30 cellular contexts compared by ENCODE assay signal in genomic region chr9:86470326-86470725, GRCh38.
DNase-seq lines count a peak whose midpoint lies in the region; ATAC-seq, FAIRE-seq and TF ChIP-seq lines count a peak whose summit lies in the region.
"Had no signal": no experiment of that assay in that cellular context is flagged by ENCODE, and none has a peak within 500 bp of the region (broad histone marks: within the 10 kb centered on the region; RNA-seq: fewer than 3 reads in every experiment).

No MANE protein-coding gene starts in this region.

- TF ChIP-seq CTCF in AG10803 (conservative IDR thresholded peaks at IDR 0.05; ENCODE audit: low read length), result no peak
- TF ChIP-seq CTCF in fibroblast of lung (conservative IDR thresholded peaks at IDR 0.05 in 1 of 2, IDR thresholded peaks at IDR 0.05 in 1 of 2; ENCODE audit: low read depth in 1 of 2, low read length in 2 of 2), result no peak
- TF ChIP-seq CTCF in pancreas (IDR thresholded peaks at IDR 0.05), result no peak

- no peaks in the 10 kb centered on the region for H3K36me3 Mint-ChIP-seq in activated naive CD4-positive, alpha-beta T cell treated with anti-CD3 and anti-CD28 coated beads, Interleukin-2, amount 50 U/mL, for 72 hours
- H3K36me3 Mint-ChIP-seq: activated CD4-positive, alpha-beta memory T cell treated with anti-CD3 and anti-CD28 coated beads for 36 hours had no signal

- no peak overlapping the region for H3K9ac ChIP-seq in fibroblast of lung (ENCODE audit: insufficient read depth, low read length)

- no peak overlapping the region for H3K4me2 ChIP-seq in fibroblast of lung (ENCODE audit: extremely low read depth, insufficient read depth, low read length)

- no peaks in the 10 kb centered on the region for H4K20me1 ChIP-seq in fibroblast of lung (ENCODE audit: control insufficient read depth, extremely low read depth, insufficient read depth, low read length)

- H3K9me3 Mint-ChIP-seq in activated naive CD4-positive, alpha-beta T cell treated with anti-CD3 and anti-CD28 coated beads, Interleukin-2, amount 50 U/mL, for 72 hours, result no peaks in the 10 kb centered on the region
- H3K9me3 Mint-ChIP-seq: activated CD4-positive, alpha-beta memory T cell treated with anti-CD3 and anti-CD28 coated beads for 36 hours; activated T-cell treated with anti-CD3 and anti-CD28 coated beads, Interleukin-2, amount 50 U/mL, for 72 hours; effector memory CD8-positive, alpha-beta T cell; nephron progenitor cell; T-helper 2 cell treated with Interferon-gamma antibody and Interleukin-4, amounts not matched to agents 5 μg/mL and 100 μg/mL, for 36 hours had no signal

- DNase-seq in AG10803 (ENCODE audit: low read depth), result peak; percentile 86
- peak; percentile 43 for DNase-seq in amniotic epithelial cell (ENCODE audit: low read depth)
- DNase-seq in fibroblast of lung (ENCODE audit: low read depth in 2 of 2), result peak; percentile 60 to 75
- DNase-seq in pancreas, result no peak
- DNase-seq in activated naive CD4-positive, alpha-beta T cell treated with anti-CD3 and anti-CD28 coated beads, Interleukin-2, amount 50 U/mL, for 72 hours (ENCODE audit: low spot score in 2 of 2), result no peak
- DNase-seq in HK-2 (ENCODE audit: unreplicated experiment), result no peak
- no peak for DNase-seq in NCI-H446 (lab: John Stamatoyannopoulos, UW)
- no peak for DNase-seq in NCI-H69 (lab: John Stamatoyannopoulos, UW)
- DNase-seq: activated CD4-positive, alpha-beta memory T cell treated with anti-CD3 and anti-CD28 coated beads for 36 hours; activated CD4-positive, alpha-beta T cell treated with anti-CD3 and anti-CD28 coated beads for 1 hour; activated naive CD4-positive, alpha-beta T cell treated with Interleukin-2 at 50 U/mL for 16 hours; activated T-cell treated with anti-CD3 and anti-CD28 coated beads, Interleukin-2, amount 50 U/mL, for 72 hours; caudate nucleus; COR-L47; cortex of kidney; effector memory CD8-positive, alpha-beta T cell; mucosa of descending colon; NCI-H146; NCI-H345; NCI-H774; nephron progenitor cell; SIG-M5; small intestine; tibial artery had no signal

- H3K27ac Mint-ChIP-seq in activated naive CD4-positive, alpha-beta T cell treated with anti-CD3 and anti-CD28 coated beads, Interleukin-2, amount 50 U/mL, for 72 hours, result no peak overlapping the region
- H3K27ac Mint-ChIP-seq: activated CD4-positive, alpha-beta memory T cell treated with anti-CD3 and anti-CD28 coated beads for 36 hours; activated T-cell treated with anti-CD3 and anti-CD28 coated beads, Interleukin-2, amount 50 U/mL, for 72 hours; effector memory CD8-positive, alpha-beta T cell; nephron progenitor cell; T-helper 2 cell treated with Interferon-gamma antibody and Interleukin-4, amounts not matched to agents 5 μg/mL and 100 μg/mL, for 36 hours had no signal

- no peak overlapping the region for H3K4me3 ChIP-seq in AG10803 (ENCODE audit: low read length)
- no peak overlapping the region for H3K4me3 ChIP-seq in fibroblast of lung (replicated peaks in 1 of 4; ENCODE audit: control extremely low read depth in 1 of 4, insufficient read depth in 1 of 4, low read depth in 3 of 4, low read length in 4 of 4)
- no peak overlapping the region for H3K4me3 ChIP-seq in pancreas
- H3K4me3 ChIP-seq: gastroesophageal sphincter, lung, mucosa of descending colon, tibial artery had no signal

- H3K9me3 ChIP-seq in fibroblast of lung (ENCODE audit: control insufficient read depth, insufficient read depth, low read depth, low read length) (no peaks in the 10 kb centered on the region), pancreas (no peaks in the 10 kb centered on the region)
- H3K9me3 ChIP-seq: gastroesophageal sphincter, mucosa of descending colon, tibial artery had no signal

- intact Hi-C loops in pancreas (cut with DNase I), result no loop called here

- 18 to 47% methylated on average over 1 of the region's 1 CpG for WGBS in pancreas, 2 donors

- no peak for FAIRE-seq in pancreas (lab: Jason Lieb, UNC)
- FAIRE-seq: G401.6, RCC 7860, small intestine had no signal

- no peak overlapping the region for H2AFZ ChIP-seq in fibroblast of lung (ENCODE audit: low read length)

- H3K79me2 ChIP-seq in fibroblast of lung (ENCODE audit: control insufficient read depth, insufficient read depth, low read length), result no peaks in the 10 kb centered on the region

- no peaks in the 10 kb centered on the region for H3K36me3 ChIP-seq in fibroblast of lung (ENCODE audit: control insufficient read depth, insufficient read depth, low read length)
- H3K36me3 ChIP-seq in pancreas, result no peaks in the 10 kb centered on the region
- H3K36me3 ChIP-seq: gastroesophageal sphincter, tibial artery had no signal

- H3K27ac ChIP-seq in fibroblast of lung (ENCODE audit: insufficient read depth, low read length), result no peak overlapping the region
- H3K27ac ChIP-seq in pancreas, result peak overlapping the region in 1 of 4 donors; percentile 17
- H3K27ac ChIP-seq: C4-2B, tibial artery had no signal

- H3K27me3 ChIP-seq in fibroblast of lung (ENCODE audit: control insufficient read depth, insufficient read depth, low read length), result no peaks in the 10 kb centered on the region
- no peaks in the 10 kb centered on the region for H3K27me3 ChIP-seq in pancreas
- H3K27me3 ChIP-seq: gastroesophageal sphincter, tibial artery had no signal

- H3K4me1 ChIP-seq in fibroblast of lung (ENCODE audit: control insufficient read depth, extremely low read depth, insufficient read depth, low read length) (no peaks in the 10 kb centered on the region), pancreas (peaks cover 0 to 7% (median 0%) of the 10 kb centered on the region in 3 donors)
- H3K4me1 ChIP-seq: tibial artery had no signal

- ATAC-seq in pancreas, result peak; percentile 44 to 76 (median 62)
- no peak for ATAC-seq in activated naive CD4-positive, alpha-beta T cell treated with anti-CD3 and anti-CD28 coated beads, Interleukin-2, amount 50 U/mL, for 72 hours
- ATAC-seq: activated T-cell treated with anti-CD3 and anti-CD28 coated beads, Interleukin-2, amount 50 U/mL, for 72 hours; effector memory CD8-positive, alpha-beta T cell; gastroesophageal sphincter; mucosa of descending colon had no signal

Comparison
In these comparisons a context has a peak if more than half of its experiments do, and no peak if none do; other contexts are left out.
1. DNase-seq: peak in AG10803 (single experiment), amniotic epithelial cell (single experiment) and fibroblast of lung (2 of 2); none in pancreas (0 of 6), activated naive CD4-positive, alpha-beta T cell treated with anti-CD3 and anti-CD28 coated beads, Interleukin-2, amount 50 U/mL, for 72 hours (0 of 2), HK-2 (single experiment), NCI-H446 (0 of 2) and NCI-H69 (single experiment).
2. ATAC-seq: peak in pancreas (4 of 4); none in activated naive CD4-positive, alpha-beta T cell treated with anti-CD3 and anti-CD28 coated beads, Interleukin-2, amount 50 U/mL, for 72 hours (0 of 2).